ENCODE assay signal across 12 cellular contexts in the genomic region with DNA sequence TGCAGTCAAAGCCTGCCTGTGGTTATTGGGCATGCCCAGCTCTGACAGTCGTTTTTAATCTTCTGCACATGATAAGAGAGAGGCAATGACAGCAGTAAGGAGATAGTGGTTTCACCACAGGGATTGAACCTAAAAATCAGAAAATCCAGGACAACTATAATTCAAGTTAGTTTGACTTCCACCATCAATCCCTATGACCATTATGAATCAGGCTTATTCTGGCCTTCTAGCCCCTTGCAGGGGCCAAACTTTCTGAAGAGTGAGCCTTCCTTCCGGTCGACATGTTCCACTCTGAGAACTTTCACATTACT.
"Had no signal": no experiment of that assay in that cellular context is flagged by ENCODE, and none has a peak within 500 bp of the region (broad histone marks: within the 10 kb centered on the region; RNA-seq: fewer than 3 reads in every experiment).

No MANE protein-coding gene starts in this region.

- H3K27ac ChIP-seq: esophagus squamous epithelium, heart right ventricle, left lung, spleen, tibial artery had no signal

- H3K4me1 ChIP-seq: esophagus squamous epithelium, heart right ventricle, left lung, spleen, tibial artery had no signal

- H3K36me3 ChIP-seq: esophagus squamous epithelium, heart right ventricle, left lung, spleen, tibial artery had no signal

- H3K9me3 ChIP-seq: esophagus squamous epithelium, heart right ventricle, left lung, spleen, tibial artery had no signal

- DNase-seq: activated CD4-positive, alpha-beta memory T cell treated with anti-CD3 and anti-CD28 coated beads for 36 hours; activated CD4-positive, CD25-positive, alpha-beta regulatory T cell treated with anti-CD3 and anti-CD28 coated beads, Interleukin-2, amount 50 U/mL, for 72 hours; activated gamma-delta T cell; activated T-cell treated with anti-CD3 and anti-CD28 coated beads, Interleukin-2, amount 50 U/mL, for 4 hours; esophagus squamous epithelium; heart right ventricle; left lung; nephron progenitor cell; spleen; stimulated activated CD4-positive, alpha-beta T cell treated with anti-CD3 and anti-CD28 coated beads, Interleukin-1b, Interleukin-23, amount 100 ng/mL, for 48 hours; SW 1271; tibial artery had no signal

- H3K4me3 ChIP-seq: esophagus squamous epithelium, heart right ventricle, left lung, spleen, tibial artery had no signal

- H3K27me3 ChIP-seq: esophagus squamous epithelium, heart right ventricle, left lung, spleen, tibial artery had no signal
